In genomic region chr11:72755794-72756285, GRCh38 we compare ENCODE assay signal across 12 cellular contexts.
"Had no signal": no experiment of that assay in that cellular context is flagged by ENCODE, and none has a peak within 500 bp of the region (broad histone marks: within the 10 kb centered on the region; RNA-seq: fewer than 3 reads in every experiment).

No MANE protein-coding gene starts in this region.

- H3K27ac ChIP-seq: breast epithelium, dorsolateral prefrontal cortex, neutrophil had no signal

- DNase-seq: activated CD4-positive, alpha-beta T cell treated with anti-CD3 and anti-CD28 coated beads, Interleukin-2, amount 50 U/mL, for 4 hours; activated effector memory CD4-positive, alpha-beta T cell treated with anti-CD3 and anti-CD28 coated beads, Interleukin-2, amount 50 U/mL, for 16 hours; activated naive CD8-positive, alpha-beta T cell treated with anti-CD3 and anti-CD28 coated beads, Interleukin-2, amount 10 ng/mL, durations not matched to agents 7 days and 5 days; activated T-cell treated with anti-CD3 and anti-CD28 coated beads, Interleukin-2, amount 50 U/mL, for 4 hours; aorta; dorsolateral prefrontal cortex; hypothalamus; stimulated activated naive CD4-positive, alpha-beta T cell; trophoblast cell had no signal

- H3K36me3 ChIP-seq: breast epithelium had no signal

- H3K36me3 Mint-ChIP-seq: activated naive CD8-positive, alpha-beta T cell treated with anti-CD3 and anti-CD28 coated beads, Interleukin-2, amount 10 ng/mL, durations not matched to agents 7 days and 5 days had no signal

- FAIRE-seq: endometrium had no signal

- H3K27me3 ChIP-seq: breast epithelium, dorsolateral prefrontal cortex, neutrophil had no signal

- H3K4me3 Mint-ChIP-seq: activated naive CD8-positive, alpha-beta T cell treated with anti-CD3 and anti-CD28 coated beads, Interleukin-2, amount 10 ng/mL, durations not matched to agents 7 days and 5 days; activated T-cell treated with anti-CD3 and anti-CD28 coated beads, Interleukin-2, amount 50 U/mL, for 4 hours had no signal

- H3K4me3 ChIP-seq: breast epithelium, dorsolateral prefrontal cortex had no signal

- H3K9me3 ChIP-seq: breast epithelium, neutrophil had no signal

- H3K4me1 ChIP-seq: breast epithelium had no signal

- H3K9me3 Mint-ChIP-seq: activated naive CD8-positive, alpha-beta T cell treated with anti-CD3 and anti-CD28 coated beads, Interleukin-2, amount 10 ng/mL, durations not matched to agents 7 days and 5 days; activated T-cell treated with anti-CD3 and anti-CD28 coated beads, Interleukin-2, amount 50 U/mL, for 4 hours had no signal

- H3K27ac Mint-ChIP-seq: activated naive CD8-positive, alpha-beta T cell treated with anti-CD3 and anti-CD28 coated beads, Interleukin-2, amount 10 ng/mL, durations not matched to agents 7 days and 5 days had no signal
